In the genomic region with DNA sequence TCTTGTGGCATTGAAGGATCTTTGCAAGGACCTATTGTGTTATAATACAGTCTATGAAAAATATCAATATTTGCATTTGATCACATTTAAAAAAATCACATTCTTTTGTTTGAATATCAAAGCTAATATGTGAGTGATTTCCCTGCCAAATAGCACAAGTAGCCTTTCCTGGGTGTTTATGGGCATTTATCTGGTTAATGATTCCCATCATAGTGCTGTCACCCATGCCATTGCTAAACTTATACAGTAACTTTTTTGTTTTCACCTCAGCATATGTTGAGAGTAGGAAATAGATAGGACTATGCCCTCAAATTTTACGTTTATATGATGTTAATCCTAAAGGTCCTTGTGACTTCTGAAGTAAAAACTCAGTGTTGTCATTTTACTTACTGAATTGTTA, we compare ENCODE assay signal across 24 cellular contexts.
"Had no signal": no experiment of that assay in that cellular context is flagged by ENCODE, and none has a peak within 500 bp of the region (broad histone marks: within the 10 kb centered on the region; RNA-seq: fewer than 3 reads in every experiment).

No MANE protein-coding gene starts in this region.

- H3K27me3 ChIP-seq: brain microvascular endothelial cell, cardiac muscle cell had no signal

- H3K9me3 ChIP-seq: SJSA1 had no signal

- H3K36me3 Mint-ChIP-seq: activated naive CD8-positive, alpha-beta T cell had no signal

- H3K27me3 Mint-ChIP-seq: activated CD4-positive, alpha-beta memory T cell treated with anti-CD3 and anti-CD28 coated beads, Interleukin-2, amount 10 ng/mL, durations not matched to agents 7 days and 5 days; activated CD4-positive, alpha-beta T cell treated with anti-CD3 and anti-CD28 coated beads for 36 hours; activated naive CD8-positive, alpha-beta T cell had no signal

- H3K4me3 Mint-ChIP-seq: activated CD4-positive, alpha-beta memory T cell treated with anti-CD3 and anti-CD28 coated beads, Interleukin-2, amount 10 ng/mL, durations not matched to agents 7 days and 5 days; activated CD4-positive, alpha-beta T cell treated with anti-CD3 and anti-CD28 coated beads for 36 hours; activated naive CD4-positive, alpha-beta T cell treated with anti-CD3 and anti-CD28 coated beads for 36 hours; activated naive CD8-positive, alpha-beta T cell; activated T-helper 17 cell treated with anti-CD3 and anti-CD28 coated beads, Interleukin-2, amount 50 U/mL, for 72 hours; T-helper 1 cell treated with Interleukin-12 subunit alpha and Interleukin-12 subunit beta and Interleukin-4 antibody, amounts not matched to agents 30 μg/mL and 1 μg/mL, for 36 hours had no signal

- H3K4me1 ChIP-seq: SJSA1 had no signal

- H3K27ac Mint-ChIP-seq: activated CD4-positive, alpha-beta memory T cell treated with anti-CD3 and anti-CD28 coated beads, Interleukin-2, amount 10 ng/mL, durations not matched to agents 7 days and 5 days; activated CD4-positive, alpha-beta T cell treated with anti-CD3 and anti-CD28 coated beads for 36 hours; activated naive CD4-positive, alpha-beta T cell treated with anti-CD3 and anti-CD28 coated beads for 36 hours; activated naive CD8-positive, alpha-beta T cell; activated T-helper 17 cell treated with anti-CD3 and anti-CD28 coated beads, Interleukin-2, amount 50 U/mL, for 72 hours; T-helper 1 cell treated with Interleukin-12 subunit alpha and Interleukin-12 subunit beta and Interleukin-4 antibody, amounts not matched to agents 30 μg/mL and 1 μg/mL, for 36 hours had no signal

- H3K36me3 ChIP-seq: brain microvascular endothelial cell, cardiac muscle cell, SJSA1, WERI-Rb-1 had no signal

- DNase-seq: activated CD4-positive, alpha-beta memory T cell treated with anti-CD3 and anti-CD28 coated beads, Interleukin-2, amount 10 ng/mL, durations not matched to agents 7 days and 5 days; activated CD4-positive, alpha-beta T cell treated with anti-CD3 and anti-CD28 coated beads for 36 hours; activated CD4-positive, alpha-beta T cell treated with anti-CD3 and anti-CD28 coated beads, Interleukin-2, amount 50 U/mL, for 1 hour; activated gamma-delta T cell; activated naive CD4-positive, alpha-beta T cell treated with anti-CD3 and anti-CD28 coated beads for 36 hours; activated T-cell treated with anti-CD3 and anti-CD28 coated beads for 4 hours; activated T-cell treated with anti-CD3 and anti-CD28 coated beads, Interleukin-2, amount 50 U/mL, for 48 hours; brain microvascular endothelial cell; Karpas-422; NCI-H1105 treated with DMSO at 0.1 percent for 48 hours; NCI-H1436 treated with DMSO at 0.1 percent for 48 hours; NCI-H187; NCI-H2081; NCI-H510A treated with DMSO at 0.1 percent for 48 hours; PC-3; SHP77; SW 1271; WERI-Rb-1 had no signal

- H3K9me3 Mint-ChIP-seq: activated CD4-positive, alpha-beta memory T cell treated with anti-CD3 and anti-CD28 coated beads, Interleukin-2, amount 10 ng/mL, durations not matched to agents 7 days and 5 days; activated naive CD4-positive, alpha-beta T cell treated with anti-CD3 and anti-CD28 coated beads for 36 hours; activated T-helper 17 cell treated with anti-CD3 and anti-CD28 coated beads, Interleukin-2, amount 50 U/mL, for 72 hours; T-helper 1 cell treated with Interleukin-12 subunit alpha and Interleukin-12 subunit beta and Interleukin-4 antibody, amounts not matched to agents 30 μg/mL and 1 μg/mL, for 36 hours had no signal

- H3K27ac ChIP-seq: brain microvascular endothelial cell, cardiac muscle cell, SJSA1, WERI-Rb-1 had no signal

- H3K4me1 Mint-ChIP-seq: activated CD4-positive, alpha-beta memory T cell treated with anti-CD3 and anti-CD28 coated beads, Interleukin-2, amount 10 ng/mL, durations not matched to agents 7 days and 5 days; activated CD4-positive, alpha-beta T cell treated with anti-CD3 and anti-CD28 coated beads for 36 hours; activated T-helper 17 cell treated with anti-CD3 and anti-CD28 coated beads, Interleukin-2, amount 50 U/mL, for 72 hours had no signal

- ATAC-seq: activated CD4-positive, alpha-beta T cell treated with anti-CD3 and anti-CD28 coated beads for 36 hours; activated T-helper 17 cell treated with anti-CD3 and anti-CD28 coated beads, Interleukin-2, amount 50 U/mL, for 72 hours; PC-3; SK-N-SH treated with all-trans-retinoic acid at 6 μM for 48 hours had no signal

- H3K4me3 ChIP-seq: cardiac muscle cell, SJSA1 had no signal
